9 cellular contexts compared by ENCODE assay signal in the genomic region with DNA sequence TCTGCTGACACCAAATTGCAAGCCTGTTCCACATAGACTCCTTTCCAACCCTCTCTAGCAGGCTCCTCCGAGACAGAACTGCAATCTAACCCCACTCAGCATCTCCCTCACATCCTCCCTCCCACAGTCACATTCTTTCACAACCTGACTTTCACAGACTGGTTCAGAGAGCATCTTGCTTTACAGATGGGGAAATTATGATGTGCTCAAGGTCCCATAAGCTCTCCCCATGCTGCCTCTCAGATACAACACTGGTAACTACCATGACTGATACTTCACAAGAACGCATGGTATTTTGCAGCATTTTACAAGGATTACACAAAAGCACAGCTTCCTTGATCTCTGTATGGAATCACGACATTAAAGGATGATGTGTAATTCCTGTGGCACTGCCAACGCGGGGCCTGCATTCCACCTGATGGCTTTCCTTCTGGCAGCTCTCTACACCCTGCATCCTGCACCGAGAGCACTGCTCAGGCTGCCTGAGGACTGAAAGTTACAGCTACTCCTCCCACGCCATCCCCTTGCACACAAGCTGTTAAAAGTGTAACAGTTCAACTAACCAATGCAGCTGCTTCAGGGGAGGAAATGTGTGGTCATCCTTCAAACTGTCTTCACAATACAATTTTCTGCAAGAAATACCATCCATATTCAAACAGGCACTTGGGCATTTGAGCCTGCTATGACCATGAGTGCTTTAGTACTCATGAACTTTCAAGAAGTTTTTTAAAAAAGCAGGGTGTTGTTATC. TPM values are rescaled to one million over a fixed set of nuclear protein-coding genes. Genes with fewer than 3 reads are reported as not detected.
DNase-seq lines count a peak whose midpoint lies in the region; ATAC-seq, FAIRE-seq and TF ChIP-seq lines count a peak whose summit lies in the region.
"Had no signal": no experiment of that assay in that cellular context is flagged by ENCODE, and none has a peak within 500 bp of the region (broad histone marks: within the 10 kb centered on the region; RNA-seq: fewer than 3 reads in every experiment).

No MANE protein-coding gene starts in this region.

- ATAC-seq in GM21447 (IDR thresholded peaks at IDR 0.05; ENCODE audit: unreplicated experiment) = peak; percentile 79

- DNase-seq in EL = peak; percentile 97
- peak; percentile 48 for DNase-seq in activated gamma-delta T cell treated with anti-CD3 and anti-CD28 coated beads, Interleukin-2, amount 50 U/mL, for 16 hours (ENCODE audit: low read depth)
- no peak for DNase-seq in mesothelial cell of epicardium (ENCODE audit: low spot score in 2 of 2, unreplicated experiment in 2 of 2)
- DNase-seq in urothelium cell line (ENCODE audit: low spot score) = peak; percentile 24
- DNase-seq in SK-N-DZ (ENCODE audit: low spot score) = no peak
- no peak for DNase-seq in Ammon's horn (ENCODE audit: low spot score)
- DNase-seq: left cardiac atrium had no signal

- peak overlapping the region; percentile 91 for H3K27ac Mint-ChIP-seq in mesothelial cell of epicardium

- no peaks in the 10 kb centered on the region for H3K27me3 Mint-ChIP-seq in mesothelial cell of epicardium (ENCODE audit: low read depth)

- no peak for FAIRE-seq in urothelium cell line (lab: Jason Lieb, UNC)

- H3K4me1 ChIP-seq in KMS-11 (ENCODE audit: low read depth, poor library complexity, severe bottlenecking) = peaks cover 80% of the 10 kb centered on the region

- peaks cover 77% of the 10 kb centered on the region for H3K4me1 Mint-ChIP-seq in mesothelial cell of epicardium

- peak overlapping the region; percentile 24; the same call in 1 of the 2 replicates for H3K27ac ChIP-seq in KMS-11

- no peaks in the 10 kb centered on the region for H3K36me3 Mint-ChIP-seq in mesothelial cell of epicardium

- H3K4me2 ChIP-seq in KMS-11 = no peak overlapping the region

- no peaks in the 10 kb centered on the region for H3K36me3 ChIP-seq in KMS-11 (ENCODE audit: insufficient read depth)

- no peak overlapping the region for H3K9ac ChIP-seq in KMS-11

- no peak overlapping the region for H3K4me3 ChIP-seq in KMS-11 (IDR thresholded peaks at IDR 0.05; ENCODE audit: insufficient read depth, low read depth, low read length)

- TF ChIP-seq CTCF in KMS-11 (conservative IDR thresholded peaks at IDR 0.05; ENCODE audit: low read depth, low read length) (no peak), mesothelial cell of epicardium (IDR thresholded peaks at IDR 0.05; ENCODE audit: unreplicated experiment) (no peak)

- no peaks in the 10 kb centered on the region for H3K27me3 ChIP-seq in KMS-11 (ENCODE audit: insufficient read depth, low read depth)

- no peak overlapping the region for H2AFZ ChIP-seq in KMS-11 (ENCODE audit: low read depth)

- H3K79me2 ChIP-seq in KMS-11 (ENCODE audit: insufficient read depth, low read depth) = peaks cover 4% of the 10 kb centered on the region; the same call in 1 of the 2 replicates

- H4K20me1 ChIP-seq in KMS-11 (ENCODE audit: insufficient read depth) = no peaks in the 10 kb centered on the region

- H3K9me3 Mint-ChIP-seq in mesothelial cell of epicardium = no peaks in the 10 kb centered on the region

- no peak overlapping the region for H3K4me3 Mint-ChIP-seq in mesothelial cell of epicardium

RNA-seq across cellular contexts. Expression of gene TBC1D2B, which starts 27.6 kb away (rescaled TPM):
- 33.8 to 39.8 TPM (median 38.5 TPM) in 3 replicates for total RNA-seq in mesothelial cell of epicardium
- polyA plus RNA-seq in SK-N-DZ (2014; cell fraction: cytosol; rRNA removed) = 13.1 and 13.7 TPM in 2 replicates
- polyA plus RNA-seq in SK-N-DZ (2014; cell fraction: nucleus; rRNA removed) = 15.9 and 26.6 TPM in 2 replicates

RNA-seq across cellular contexts. Expression of gene SH2D7, which starts 42.5 kb away (rescaled TPM):
- total RNA-seq in mesothelial cell of epicardium = not detected in 3 replicates
- not detected in 2 replicates for polyA plus RNA-seq in SK-N-DZ (2014; cell fraction: cytosol; rRNA removed)
- polyA plus RNA-seq in SK-N-DZ (2014; cell fraction: nucleus; rRNA removed) = not detected in 2 replicates
- total RNA-seq: left cardiac atrium had no signal

Comparison
In these comparisons a context has a peak if more than half of its experiments do, and no peak if none do; other contexts are left out.
1. DNase-seq: peak in EL (single experiment), activated gamma-delta T cell treated with anti-CD3 and anti-CD28 coated beads, Interleukin-2, amount 50 U/mL, for 16 hours (single experiment) and urothelium cell line (single experiment); none in mesothelial cell of epicardium (0 of 2), SK-N-DZ (single experiment) and Ammon's horn (single experiment).